1 cellular context compared by ENCODE assay signal in the genomic region with DNA sequence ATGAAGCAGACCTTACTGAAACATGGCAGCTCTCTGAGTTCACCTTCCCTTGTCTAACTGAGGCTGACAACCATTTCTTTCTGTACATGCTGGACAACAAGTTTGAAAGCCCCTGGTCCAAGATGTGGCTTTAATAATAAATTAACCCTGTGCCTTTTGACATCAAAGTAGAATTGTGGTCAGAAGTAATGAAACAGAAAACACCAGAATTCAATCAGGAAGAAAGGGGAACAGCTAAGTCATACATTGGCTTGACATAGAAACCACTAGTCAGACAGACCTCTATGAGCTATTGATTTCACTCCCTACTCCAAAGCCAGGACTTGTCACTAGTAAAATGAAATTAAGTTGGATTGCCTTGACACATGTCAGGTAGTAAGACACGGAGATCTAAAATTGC.
TF ChIP-seq lines count a peak whose summit lies in the region.

No MANE protein-coding gene starts in this region.

TF ChIP-seq in GM12878, 131 proteins besides CTCF, POLR2A, EP300 and RAD21 (continued from another document and continues in another):
- TF ChIP-seq ESRRA (IDR thresholded peaks at IDR 0.05; ENCODE audit: low read length) (no peak), ZSCAN29 (IDR thresholded peaks at IDR 0.05) (no peak), MEF2A (IDR thresholded peaks at IDR 0.05; ENCODE audit: insufficient read depth, low read depth, low read length) (no peak), ASH2L (IDR thresholded peaks at IDR 0.05; ENCODE audit: borderline replicate concordance, low read depth) (no peak), BCL11A (IDR thresholded peaks at IDR 0.05; ENCODE audit: low read depth, low read length) (no peak), CREM (IDR thresholded peaks at IDR 0.05; ENCODE audit: low read depth) (no peak), MYB (IDR thresholded peaks at IDR 0.05; ENCODE audit: borderline replicate concordance, low read depth, low read length) (no peak), RUNX3 (IDR thresholded peaks at IDR 0.05; ENCODE audit: low read length) (peak; percentile 70), KAT2A (conservative IDR thresholded peaks at IDR 0.05; ENCODE audit: control insufficient read depth, low read depth, low read length) (no peak), KDM1A (IDR thresholded peaks at IDR 0.05; ENCODE audit: borderline replicate concordance) (no peak), RBBP5 (conservative IDR thresholded peaks at IDR 0.05) (no peak), NR2F1 (conservative IDR thresholded peaks at IDR 0.05) (peak; percentile 75), SPI1 (IDR thresholded peaks at IDR 0.05; ENCODE audit: borderline replicate concordance, insufficient read depth, low read depth, low read length) (no peak), TBL1XR1 (IDR thresholded peaks at IDR 0.05; ENCODE audit: low read depth, low read length) (no peak), ZNF622 (IDR thresholded peaks at IDR 0.05) (no peak), SMARCA5 (IDR thresholded peaks at IDR 0.05) (no peak), NFIC (IDR thresholded peaks at IDR 0.05; ENCODE audit: low read depth, low read length) (no peak), DPF2 (IDR thresholded peaks at IDR 0.05) (peak; percentile 35; the same call in 1 of the 2 replicates), SUPT20H (IDR thresholded peaks at IDR 0.05; ENCODE audit: borderline replicate concordance, control insufficient read depth, low read depth, low read length) (no peak), IKZF1 (conservative IDR thresholded peaks at IDR 0.05) (peak; percentile 74), MTA2 (IDR thresholded peaks at IDR 0.05; ENCODE audit: low read depth) (peak; percentile 82)
- TF ChIP-seq, protein P1, sequence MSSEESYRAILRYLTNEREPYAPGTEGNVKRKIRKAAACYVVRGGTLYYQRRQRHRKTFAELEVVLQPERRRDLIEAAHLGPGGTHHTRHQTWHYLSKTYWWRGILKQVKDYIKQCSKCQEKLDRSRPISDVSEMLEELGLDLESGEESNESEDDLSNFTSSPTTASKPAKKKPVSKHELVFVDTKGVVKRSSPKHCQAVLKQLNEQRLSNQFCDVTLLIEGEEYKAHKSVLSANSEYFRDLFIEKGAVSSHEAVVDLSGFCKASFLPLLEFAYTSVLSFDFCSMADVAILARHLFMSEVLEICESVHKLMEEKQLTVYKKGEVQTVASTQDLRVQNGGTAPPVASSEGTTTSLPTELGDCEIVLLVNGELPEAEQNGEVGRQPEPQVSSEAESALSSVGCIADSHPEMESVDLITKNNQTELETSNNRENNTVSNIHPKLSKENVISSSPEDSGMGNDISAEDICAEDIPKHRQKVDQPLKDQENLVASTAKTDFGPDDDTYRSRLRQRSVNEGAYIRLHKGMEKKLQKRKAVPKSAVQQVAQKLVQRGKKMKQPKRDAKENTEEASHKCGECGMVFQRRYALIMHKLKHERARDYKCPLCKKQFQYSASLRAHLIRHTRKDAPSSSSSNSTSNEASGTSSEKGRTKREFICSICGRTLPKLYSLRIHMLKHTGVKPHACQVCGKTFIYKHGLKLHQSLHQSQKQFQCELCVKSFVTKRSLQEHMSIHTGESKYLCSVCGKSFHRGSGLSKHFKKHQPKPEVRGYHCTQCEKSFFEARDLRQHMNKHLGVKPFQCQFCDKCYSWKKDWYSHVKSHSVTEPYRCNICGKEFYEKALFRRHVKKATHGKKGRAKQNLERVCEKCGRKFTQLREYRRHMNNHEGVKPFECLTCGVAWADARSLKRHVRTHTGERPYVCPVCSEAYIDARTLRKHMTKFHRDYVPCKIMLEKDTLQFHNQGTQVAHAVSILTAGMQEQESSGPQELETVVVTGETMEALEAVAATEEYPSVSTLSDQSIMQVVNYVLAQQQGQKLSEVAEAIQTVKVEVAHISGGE (CRISPR knock-in tag; IDR thresholded peaks at IDR 0.05), result no peak
- TF ChIP-seq, protein P2, sequence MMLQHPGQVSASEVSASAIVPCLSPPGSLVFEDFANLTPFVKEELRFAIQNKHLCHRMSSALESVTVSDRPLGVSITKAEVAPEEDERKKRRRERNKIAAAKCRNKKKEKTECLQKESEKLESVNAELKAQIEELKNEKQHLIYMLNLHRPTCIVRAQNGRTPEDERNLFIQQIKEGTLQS (IDR thresholded peaks at IDR 0.05; ENCODE audit: borderline replicate concordance, extremely low read depth, low read depth, low read length), result no peak
- TF ChIP-seq, protein P3, sequence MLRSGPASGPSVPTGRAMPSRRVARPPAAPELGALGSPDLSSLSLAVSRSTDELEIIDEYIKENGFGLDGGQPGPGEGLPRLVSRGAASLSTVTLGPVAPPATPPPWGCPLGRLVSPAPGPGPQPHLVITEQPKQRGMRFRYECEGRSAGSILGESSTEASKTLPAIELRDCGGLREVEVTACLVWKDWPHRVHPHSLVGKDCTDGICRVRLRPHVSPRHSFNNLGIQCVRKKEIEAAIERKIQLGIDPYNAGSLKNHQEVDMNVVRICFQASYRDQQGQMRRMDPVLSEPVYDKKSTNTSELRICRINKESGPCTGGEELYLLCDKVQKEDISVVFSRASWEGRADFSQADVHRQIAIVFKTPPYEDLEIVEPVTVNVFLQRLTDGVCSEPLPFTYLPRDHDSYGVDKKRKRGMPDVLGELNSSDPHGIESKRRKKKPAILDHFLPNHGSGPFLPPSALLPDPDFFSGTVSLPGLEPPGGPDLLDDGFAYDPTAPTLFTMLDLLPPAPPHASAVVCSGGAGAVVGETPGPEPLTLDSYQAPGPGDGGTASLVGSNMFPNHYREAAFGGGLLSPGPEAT (IDR thresholded peaks at IDR 0.05; ENCODE audit: low read depth), result peak; percentile 57; the same call in 1 of the 2 replicates
- TF ChIP-seq, protein P4, sequence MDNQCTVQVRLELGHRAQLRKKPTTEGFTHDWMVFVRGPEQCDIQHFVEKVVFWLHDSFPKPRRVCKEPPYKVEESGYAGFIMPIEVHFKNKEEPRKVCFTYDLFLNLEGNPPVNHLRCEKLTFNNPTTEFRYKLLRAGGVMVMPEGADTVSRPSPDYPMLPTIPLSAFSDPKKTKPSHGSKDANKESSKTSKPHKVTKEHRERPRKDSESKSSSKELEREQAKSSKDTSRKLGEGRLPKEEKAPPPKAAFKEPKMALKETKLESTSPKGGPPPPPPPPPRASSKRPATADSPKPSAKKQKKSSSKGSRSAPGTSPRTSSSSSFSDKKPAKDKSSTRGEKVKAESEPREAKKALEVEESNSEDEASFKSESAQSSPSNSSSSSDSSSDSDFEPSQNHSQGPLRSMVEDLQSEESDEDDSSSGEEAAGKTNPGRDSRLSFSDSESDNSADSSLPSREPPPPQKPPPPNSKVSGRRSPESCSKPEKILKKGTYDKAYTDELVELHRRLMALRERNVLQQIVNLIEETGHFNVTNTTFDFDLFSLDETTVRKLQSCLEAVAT (IDR thresholded peaks at IDR 0.05), result peak; percentile 28; the same call in 1 of the 2 replicates
- TF ChIP-seq, protein P5, sequence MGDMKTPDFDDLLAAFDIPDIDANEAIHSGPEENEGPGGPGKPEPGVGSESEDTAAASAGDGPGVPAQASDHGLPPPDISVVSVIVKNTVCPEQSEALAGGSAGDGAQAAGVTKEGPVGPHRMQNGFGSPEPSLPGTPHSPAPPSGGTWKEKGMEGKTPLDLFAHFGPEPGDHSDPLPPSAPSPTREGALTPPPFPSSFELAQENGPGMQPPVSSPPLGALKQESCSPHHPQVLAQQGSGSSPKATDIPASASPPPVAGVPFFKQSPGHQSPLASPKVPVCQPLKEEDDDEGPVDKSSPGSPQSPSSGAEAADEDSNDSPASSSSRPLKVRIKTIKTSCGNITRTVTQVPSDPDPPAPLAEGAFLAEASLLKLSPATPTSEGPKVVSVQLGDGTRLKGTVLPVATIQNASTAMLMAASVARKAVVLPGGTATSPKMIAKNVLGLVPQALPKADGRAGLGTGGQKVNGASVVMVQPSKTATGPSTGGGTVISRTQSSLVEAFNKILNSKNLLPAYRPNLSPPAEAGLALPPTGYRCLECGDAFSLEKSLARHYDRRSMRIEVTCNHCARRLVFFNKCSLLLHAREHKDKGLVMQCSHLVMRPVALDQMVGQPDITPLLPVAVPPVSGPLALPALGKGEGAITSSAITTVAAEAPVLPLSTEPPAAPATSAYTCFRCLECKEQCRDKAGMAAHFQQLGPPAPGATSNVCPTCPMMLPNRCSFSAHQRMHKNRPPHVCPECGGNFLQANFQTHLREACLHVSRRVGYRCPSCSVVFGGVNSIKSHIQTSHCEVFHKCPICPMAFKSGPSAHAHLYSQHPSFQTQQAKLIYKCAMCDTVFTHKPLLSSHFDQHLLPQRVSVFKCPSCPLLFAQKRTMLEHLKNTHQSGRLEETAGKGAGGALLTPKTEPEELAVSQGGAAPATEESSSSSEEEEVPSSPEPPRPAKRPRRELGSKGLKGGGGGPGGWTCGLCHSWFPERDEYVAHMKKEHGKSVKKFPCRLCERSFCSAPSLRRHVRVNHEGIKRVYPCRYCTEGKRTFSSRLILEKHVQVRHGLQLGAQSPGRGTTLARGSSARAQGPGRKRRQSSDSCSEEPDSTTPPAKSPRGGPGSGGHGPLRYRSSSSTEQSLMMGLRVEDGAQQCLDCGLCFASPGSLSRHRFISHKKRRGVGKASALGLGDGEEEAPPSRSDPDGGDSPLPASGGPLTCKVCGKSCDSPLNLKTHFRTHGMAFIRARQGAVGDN (IDR thresholded peaks at IDR 0.05), result peak; percentile 61
- TF ChIP-seq, protein P6, sequence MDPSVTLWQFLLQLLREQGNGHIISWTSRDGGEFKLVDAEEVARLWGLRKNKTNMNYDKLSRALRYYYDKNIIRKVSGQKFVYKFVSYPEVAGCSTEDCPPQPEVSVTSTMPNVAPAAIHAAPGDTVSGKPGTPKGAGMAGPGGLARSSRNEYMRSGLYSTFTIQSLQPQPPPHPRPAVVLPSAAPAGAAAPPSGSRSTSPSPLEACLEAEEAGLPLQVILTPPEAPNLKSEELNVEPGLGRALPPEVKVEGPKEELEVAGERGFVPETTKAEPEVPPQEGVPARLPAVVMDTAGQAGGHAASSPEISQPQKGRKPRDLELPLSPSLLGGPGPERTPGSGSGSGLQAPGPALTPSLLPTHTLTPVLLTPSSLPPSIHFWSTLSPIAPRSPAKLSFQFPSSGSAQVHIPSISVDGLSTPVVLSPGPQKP (IDR thresholded peaks at IDR 0.05; ENCODE audit: low read depth, low read length), result no peak
- TF ChIP-seq, protein P7, sequence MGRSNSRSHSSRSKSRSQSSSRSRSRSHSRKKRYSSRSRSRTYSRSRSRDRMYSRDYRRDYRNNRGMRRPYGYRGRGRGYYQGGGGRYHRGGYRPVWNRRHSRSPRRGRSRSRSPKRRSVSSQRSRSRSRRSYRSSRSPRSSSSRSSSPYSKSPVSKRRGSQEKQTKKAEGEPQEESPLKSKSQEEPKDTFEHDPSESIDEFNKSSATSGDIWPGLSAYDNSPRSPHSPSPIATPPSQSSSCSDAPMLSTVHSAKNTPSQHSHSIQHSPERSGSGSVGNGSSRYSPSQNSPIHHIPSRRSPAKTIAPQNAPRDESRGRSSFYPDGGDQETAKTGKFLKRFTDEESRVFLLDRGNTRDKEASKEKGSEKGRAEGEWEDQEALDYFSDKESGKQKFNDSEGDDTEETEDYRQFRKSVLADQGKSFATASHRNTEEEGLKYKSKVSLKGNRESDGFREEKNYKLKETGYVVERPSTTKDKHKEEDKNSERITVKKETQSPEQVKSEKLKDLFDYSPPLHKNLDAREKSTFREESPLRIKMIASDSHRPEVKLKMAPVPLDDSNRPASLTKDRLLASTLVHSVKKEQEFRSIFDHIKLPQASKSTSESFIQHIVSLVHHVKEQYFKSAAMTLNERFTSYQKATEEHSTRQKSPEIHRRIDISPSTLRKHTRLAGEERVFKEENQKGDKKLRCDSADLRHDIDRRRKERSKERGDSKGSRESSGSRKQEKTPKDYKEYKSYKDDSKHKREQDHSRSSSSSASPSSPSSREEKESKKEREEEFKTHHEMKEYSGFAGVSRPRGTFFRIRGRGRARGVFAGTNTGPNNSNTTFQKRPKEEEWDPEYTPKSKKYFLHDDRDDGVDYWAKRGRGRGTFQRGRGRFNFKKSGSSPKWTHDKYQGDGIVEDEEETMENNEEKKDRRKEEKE (IDR thresholded peaks at IDR 0.05), result no peak
- TF ChIP-seq, protein P8, sequence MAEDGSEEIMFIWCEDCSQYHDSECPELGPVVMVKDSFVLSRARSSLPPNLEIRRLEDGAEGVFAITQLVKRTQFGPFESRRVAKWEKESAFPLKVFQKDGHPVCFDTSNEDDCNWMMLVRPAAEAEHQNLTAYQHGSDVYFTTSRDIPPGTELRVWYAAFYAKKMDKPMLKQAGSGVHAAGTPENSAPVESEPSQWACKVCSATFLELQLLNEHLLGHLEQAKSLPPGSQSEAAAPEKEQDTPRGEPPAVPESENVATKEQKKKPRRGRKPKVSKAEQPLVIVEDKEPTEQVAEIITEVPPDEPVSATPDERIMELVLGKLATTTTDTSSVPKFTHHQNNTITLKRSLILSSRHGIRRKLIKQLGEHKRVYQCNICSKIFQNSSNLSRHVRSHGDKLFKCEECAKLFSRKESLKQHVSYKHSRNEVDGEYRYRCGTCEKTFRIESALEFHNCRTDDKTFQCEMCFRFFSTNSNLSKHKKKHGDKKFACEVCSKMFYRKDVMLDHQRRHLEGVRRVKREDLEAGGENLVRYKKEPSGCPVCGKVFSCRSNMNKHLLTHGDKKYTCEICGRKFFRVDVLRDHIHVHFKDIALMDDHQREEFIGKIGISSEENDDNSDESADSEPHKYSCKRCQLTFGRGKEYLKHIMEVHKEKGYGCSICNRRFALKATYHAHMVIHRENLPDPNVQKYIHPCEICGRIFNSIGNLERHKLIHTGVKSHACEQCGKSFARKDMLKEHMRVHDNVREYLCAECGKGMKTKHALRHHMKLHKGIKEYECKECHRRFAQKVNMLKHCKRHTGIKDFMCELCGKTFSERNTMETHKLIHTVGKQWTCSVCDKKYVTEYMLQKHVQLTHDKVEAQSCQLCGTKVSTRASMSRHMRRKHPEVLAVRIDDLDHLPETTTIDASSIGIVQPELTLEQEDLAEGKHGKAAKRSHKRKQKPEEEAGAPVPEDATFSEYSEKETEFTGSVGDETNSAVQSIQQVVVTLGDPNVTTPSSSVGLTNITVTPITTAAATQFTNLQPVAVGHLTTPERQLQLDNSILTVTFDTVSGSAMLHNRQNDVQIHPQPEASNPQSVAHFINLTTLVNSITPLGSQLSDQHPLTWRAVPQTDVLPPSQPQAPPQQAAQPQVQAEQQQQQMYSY (CRISPR knock-in tag; IDR thresholded peaks at IDR 0.05), result no peak
- TF ChIP-seq, protein P9, sequence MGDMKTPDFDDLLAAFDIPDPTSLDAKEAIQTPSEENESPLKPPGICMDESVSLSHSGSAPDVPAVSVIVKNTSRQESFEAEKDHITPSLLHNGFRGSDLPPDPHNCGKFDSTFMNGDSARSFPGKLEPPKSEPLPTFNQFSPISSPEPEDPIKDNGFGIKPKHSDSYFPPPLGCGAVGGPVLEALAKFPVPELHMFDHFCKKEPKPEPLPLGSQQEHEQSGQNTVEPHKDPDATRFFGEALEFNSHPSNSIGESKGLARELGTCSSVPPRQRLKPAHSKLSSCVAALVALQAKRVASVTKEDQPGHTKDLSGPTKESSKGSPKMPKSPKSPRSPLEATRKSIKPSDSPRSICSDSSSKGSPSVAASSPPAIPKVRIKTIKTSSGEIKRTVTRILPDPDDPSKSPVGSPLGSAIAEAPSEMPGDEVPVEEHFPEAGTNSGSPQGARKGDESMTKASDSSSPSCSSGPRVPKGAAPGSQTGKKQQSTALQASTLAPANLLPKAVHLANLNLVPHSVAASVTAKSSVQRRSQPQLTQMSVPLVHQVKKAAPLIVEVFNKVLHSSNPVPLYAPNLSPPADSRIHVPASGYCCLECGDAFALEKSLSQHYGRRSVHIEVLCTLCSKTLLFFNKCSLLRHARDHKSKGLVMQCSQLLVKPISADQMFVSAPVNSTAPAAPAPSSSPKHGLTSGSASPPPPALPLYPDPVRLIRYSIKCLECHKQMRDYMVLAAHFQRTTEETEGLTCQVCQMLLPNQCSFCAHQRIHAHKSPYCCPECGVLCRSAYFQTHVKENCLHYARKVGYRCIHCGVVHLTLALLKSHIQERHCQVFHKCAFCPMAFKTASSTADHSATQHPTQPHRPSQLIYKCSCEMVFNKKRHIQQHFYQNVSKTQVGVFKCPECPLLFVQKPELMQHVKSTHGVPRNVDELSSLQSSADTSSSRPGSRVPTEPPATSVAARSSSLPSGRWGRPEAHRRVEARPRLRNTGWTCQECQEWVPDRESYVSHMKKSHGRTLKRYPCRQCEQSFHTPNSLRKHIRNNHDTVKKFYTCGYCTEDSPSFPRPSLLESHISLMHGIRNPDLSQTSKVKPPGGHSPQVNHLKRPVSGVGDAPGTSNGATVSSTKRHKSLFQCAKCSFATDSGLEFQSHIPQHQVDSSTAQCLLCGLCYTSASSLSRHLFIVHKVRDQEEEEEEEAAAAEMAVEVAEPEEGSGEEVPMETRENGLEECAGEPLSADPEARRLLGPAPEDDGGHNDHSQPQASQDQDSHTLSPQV (IDR thresholded peaks at IDR 0.05), result 0 out of 2 replicates have a peak, but pooled peaks have one; percentile 11
